In genomic region chr22:44026630-44027511, GRCh38 we compare ENCODE assay signal across 1 cellular context.
TF ChIP-seq lines count a peak whose summit lies in the region.

No MANE protein-coding gene starts in this region.

TF ChIP-seq in GM12878, 131 proteins besides CTCF, POLR2A, EP300 and RAD21 (continued from another document and continues in another):
- TF ChIP-seq E4F1 (IDR thresholded peaks at IDR 0.05; ENCODE audit: borderline replicate concordance, partially characterized antibody) (no peak), E2F8 (IDR thresholded peaks at IDR 0.05; ENCODE audit: low read depth, partially characterized antibody) (no peak), ZBTB11 (CRISPR knock-in tag; IDR thresholded peaks at IDR 0.05) (no peak), NR2C1 (IDR thresholded peaks at IDR 0.05) (no peak), NR2C2 (IDR thresholded peaks at IDR 0.05; ENCODE audit: borderline replicate concordance, control insufficient read depth, insufficient read length, low read depth) (no peak), PKNOX1 (IDR thresholded peaks at IDR 0.05) (peak; percentile 73), MEF2B (IDR thresholded peaks at IDR 0.05; ENCODE audit: partially characterized antibody, poor library complexity, severe bottlenecking) (peak; percentile 91), RAD51 (IDR thresholded peaks at IDR 0.05) (peak; percentile 98), SKIL (IDR thresholded peaks at IDR 0.05; ENCODE audit: low read depth, poor library complexity, severe bottlenecking) (peak; percentile 70), CUX1 (IDR thresholded peaks at IDR 0.05; ENCODE audit: insufficient replicate concordance, low read depth, low read length) (peak; percentile 78), STAT3 (IDR thresholded peaks at IDR 0.05; ENCODE audit: low read depth, low read length) (0 out of 2 replicates have a peak, but pooled peaks have one; percentile 11), MLLT1 (IDR thresholded peaks at IDR 0.05) (peak; percentile 74), ZNF687 (IDR thresholded peaks at IDR 0.05) (peak; percentile 79), ZBTB40 (IDR thresholded peaks at IDR 0.05; ENCODE audit: borderline replicate concordance) (no peak; the same call in 1 of the 2 replicates), GABPA (IDR thresholded peaks at IDR 0.05; ENCODE audit: low read depth) (no peak), NFXL1 (IDR thresholded peaks at IDR 0.05; ENCODE audit: borderline replicate concordance) (no peak), FOS (IDR thresholded peaks at IDR 0.05; ENCODE audit: borderline replicate concordance, extremely low read depth, insufficient read length) (no peak), SIN3A (IDR thresholded peaks at IDR 0.05; ENCODE audit: low read depth, low read length) (0 out of 2 replicates have a peak, but pooled peaks have one; percentile 74), NFYA (IDR thresholded peaks at IDR 0.05; ENCODE audit: borderline replicate concordance, low read depth, low read length) (no peak)
